ENCODE assay signal across 11 cellular contexts in the genomic region with DNA sequence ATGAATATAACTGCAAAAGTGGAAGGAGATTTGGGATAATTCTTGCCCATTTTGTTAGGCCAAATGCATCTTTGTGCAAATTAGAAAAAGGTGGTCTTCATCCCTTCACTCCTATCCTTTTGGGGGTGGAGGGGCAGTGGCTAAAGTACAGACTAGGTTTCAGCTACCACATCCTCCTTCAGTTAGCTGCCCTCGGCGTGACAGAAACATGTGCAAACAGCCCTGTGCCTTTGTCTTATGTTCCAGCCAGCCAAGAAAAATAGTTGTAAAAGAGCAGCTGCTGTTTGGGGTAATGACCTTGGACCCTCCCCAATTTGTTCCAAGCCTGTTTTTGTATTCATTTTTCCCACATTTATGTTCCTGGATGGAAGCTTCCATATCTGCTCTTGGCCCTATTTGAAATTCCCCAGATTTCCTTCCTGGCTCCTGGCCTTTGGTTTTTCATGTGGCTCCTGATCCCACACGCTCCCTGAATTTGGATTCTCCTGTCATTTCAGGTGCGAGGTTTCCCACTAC. TPM values are rescaled to one million over a fixed set of nuclear protein-coding genes. Genes with fewer than 3 reads are reported as not detected.
DNase-seq lines count a peak whose midpoint lies in the region; ATAC-seq and TF ChIP-seq lines count a peak whose summit lies in the region.
"Had no signal": no experiment of that assay in that cellular context is flagged by ENCODE, and none has a peak within 500 bp of the region (broad histone marks: within the 10 kb centered on the region; RNA-seq: fewer than 3 reads in every experiment).

No MANE protein-coding gene starts in this region.

- H3K36me3 ChIP-seq in right atrium auricular region, result no peaks in the 10 kb centered on the region
- H3K36me3 ChIP-seq in aorta (ENCODE audit: control insufficient read depth in 1 of 2, insufficient read depth in 2 of 2, low read length in 1 of 2), result no peaks in the 10 kb centered on the region

- in situ Hi-C loops in ACHN (cut with HindIII; ENCODE audit: low pct_ligation_motif_present, low pct_unique_long_range_greater_than_20kb, low sequenced_read_pairs), result no loop called here

- H3K27me3 ChIP-seq in right atrium auricular region, result no peaks in the 10 kb centered on the region
- no peaks in the 10 kb centered on the region for H3K27me3 ChIP-seq in aorta (ENCODE audit: control insufficient read depth in 1 of 2, insufficient read depth in 2 of 2, low read length in 1 of 2)

- ATAC-seq in left ventricle myocardium superior (peak; percentile 42), aorta (ENCODE audit: low FRiP score) (no peak)
- ATAC-seq: SK-N-SH treated with all-trans-retinoic acid at 6 μM for 48 hours had no signal

- H3K27ac ChIP-seq in right atrium auricular region (no peak overlapping the region), epithelial cell of prostate (peak overlapping the region; percentile 91), aorta (ENCODE audit: low read depth in 1 of 2, low read length in 2 of 2) (peak overlapping the region; percentile 15 to 60)

- no peak for DNase-seq in left ventricle myocardium superior
- no peak for DNase-seq in right atrium auricular region (ENCODE audit: low spot score)
- peak; percentile 68 to 75 for DNase-seq in NCI-H526 (lab: John Stamatoyannopoulos, UW)
- DNase-seq in epithelial cell of prostate (ENCODE audit: low read depth, low spot score), result no peak
- DNase-seq in aorta, result no peak
- no peak for DNase-seq in OCI-M2 (lab: John Stamatoyannopoulos, UW; ENCODE audit: unreplicated experiment)
- DNase-seq in SIG-M5 (lab: John Stamatoyannopoulos, UW), result no peak
- DNase-seq in ACHN, result no peak
- DNase-seq: activated CD4-positive, alpha-beta T cell treated with anti-CD3 and anti-CD28 coated beads, Interleukin-2, amount 10 ng/mL, durations not matched to agents 24 days and 14 days had no signal

- TF ChIP-seq CTCF in right atrium auricular region (IDR thresholded peaks at IDR 0.05), result no peak

- H3K4me1 ChIP-seq in right atrium auricular region, result no peaks in the 10 kb centered on the region
- H3K4me1 ChIP-seq in aorta (ENCODE audit: control insufficient read depth in 1 of 2, insufficient read depth in 2 of 2, low read length in 2 of 2), result peaks cover 0 to 2% of the 10 kb centered on the region in 2 donors

- no peak overlapping the region for H3K4me3 ChIP-seq in right atrium auricular region
- H3K4me3 ChIP-seq in aorta (ENCODE audit: low read length in 2 of 2), result no peak overlapping the region
- H3K4me3 ChIP-seq: coronary artery had no signal

- H3K9me3 ChIP-seq in right atrium auricular region (no peaks in the 10 kb centered on the region), aorta (ENCODE audit: control insufficient read depth, low read length) (no peaks in the 10 kb centered on the region)

- intact Hi-C loops in left ventricle myocardium superior (cut with micrococcal nuclease) (no loop called here), aorta (cut with DNase I) (no loop called here)

- WGBS in aorta, 2 donors, result 14 to 17% methylated on average over 4 of the region's 4 CpGs

RNA-seq across cellular contexts. Expression of gene LGALS8, which starts 8.3 kb away (rescaled TPM):
- total RNA-seq in left ventricle myocardium superior (86.0 TPM), right atrium auricular region (100 to 1,000 TPM; 103 to 113 TPM), aorta (10 to 100 TPM; 38.9 to 75.5 TPM)
- 10 to 100 TPM; 13.6 to 43.1 TPM for polyA plus RNA-seq in aorta

Comparison
In these comparisons a context has a peak if more than half of its experiments do, and no peak if none do; other contexts are left out.
1. DNase-seq: peak in NCI-H526 (2 of 2); none in left ventricle myocardium superior (single experiment), right atrium auricular region (single experiment), epithelial cell of prostate (single experiment), aorta (0 of 2), OCI-M2 (single experiment), SIG-M5 (single experiment) and ACHN (single experiment).
2. H3K27ac ChIP-seq: peak in epithelial cell of prostate (single experiment) and aorta (2 of 2); none in right atrium auricular region (0 of 2).